16 cellular contexts compared by ENCODE assay signal in the genomic region with DNA sequence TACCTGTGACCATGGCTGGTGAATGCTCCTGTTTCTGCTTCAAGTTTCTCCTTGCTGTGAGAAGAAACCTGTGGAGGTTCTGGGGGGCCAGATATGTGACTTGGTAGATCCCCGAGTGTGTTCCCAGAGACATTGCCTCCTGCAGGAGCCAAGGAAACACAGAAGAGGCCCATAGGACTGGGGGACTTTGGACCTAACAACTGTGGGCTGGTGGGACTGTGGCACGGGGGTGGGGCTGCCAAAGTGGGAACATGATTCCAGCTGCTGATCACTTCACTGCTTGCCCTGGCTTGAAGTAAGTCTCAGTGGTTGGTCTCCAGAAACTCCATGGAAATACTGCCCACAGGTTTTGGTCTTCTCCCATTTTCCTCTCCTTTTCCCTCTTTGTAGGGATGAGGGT. TPM values are rescaled to one million over a fixed set of nuclear protein-coding genes. Genes with fewer than 3 reads are reported as not detected.
DNase-seq lines count a peak whose midpoint lies in the region; ATAC-seq and TF ChIP-seq lines count a peak whose summit lies in the region.
"Had no signal": no experiment of that assay in that cellular context is flagged by ENCODE, and none has a peak within 500 bp of the region (broad histone marks: within the 10 kb centered on the region; RNA-seq: fewer than 3 reads in every experiment).

No MANE protein-coding gene starts in this region.

- H3K4me3 ChIP-seq in left ventricle myocardium inferior (no peak overlapping the region), gastroesophageal sphincter (no peak overlapping the region), prostate gland (no peak overlapping the region), urinary bladder (ENCODE audit: low read depth, low read length) (no peak overlapping the region)
- H3K4me3 ChIP-seq: cardiac muscle cell had no signal

- ATAC-seq in gastroesophageal sphincter = no peak
- ATAC-seq in HG03565 (IDR thresholded peaks at IDR 0.05; ENCODE audit: unreplicated experiment) = no peak
- ATAC-seq: natural killer cell had no signal

- TF ChIP-seq POLR2A in gastroesophageal sphincter (IDR thresholded peaks at IDR 0.05) (no peak), prostate gland (IDR thresholded peaks at IDR 0.05) (no peak)

- intact Hi-C loops in left ventricle myocardium inferior (cut with micrococcal nuclease) (no loop called here), cardiac septum (cut with DNase I) (no loop called here), prostate gland (cut with DNase I) (no loop called here)

- H3K9me3 ChIP-seq in left ventricle myocardium inferior (replicated peaks) (no peaks in the 10 kb centered on the region), gastroesophageal sphincter (no peaks in the 10 kb centered on the region), prostate gland (no peaks in the 10 kb centered on the region)

- DNase-seq in left ventricle myocardium inferior (no peak), cardiac septum (ENCODE audit: low spot score) (no peak), prostate gland (ENCODE audit: low spot score) (no peak), NCI-H1092 (lab: John Stamatoyannopoulos, UW) (no peak), NCI-H2029 (lab: John Stamatoyannopoulos, UW) (no peak)
- DNase-seq: activated CD8-positive, alpha-beta memory T cell treated with anti-CD3 and anti-CD28 coated beads, Interleukin-2, amount 50 U/mL, for 48 hours; activated naive CD4-positive, alpha-beta T cell treated with anti-CD3 and anti-CD28 coated beads, Interleukin-2, amount 50 U/mL, for 16 hours; KBM-7; natural killer cell; NCI-H1092 treated with DMSO at 0.1 percent for 48 hours; NCI-H226; SIG-M5 had no signal

- 89% methylated on average over 1 of the region's 2 CpGs; no CpG with 5 or more reads in 1 of the 2 donors for WGBS in gastroesophageal sphincter (ENCODE audit: low coverage in 1 of 2), 2 donors
- 78% methylated on average over 2 of the region's 2 CpGs for WGBS in prostate gland
- WGBS in urinary bladder = 84% methylated on average over 2 of the region's 2 CpGs

- H3K36me3 ChIP-seq in left ventricle myocardium inferior (no peaks in the 10 kb centered on the region), gastroesophageal sphincter (no peaks in the 10 kb centered on the region), prostate gland (no peaks in the 10 kb centered on the region), urinary bladder (ENCODE audit: insufficient read depth) (no peaks in the 10 kb centered on the region)
- H3K36me3 ChIP-seq: cardiac muscle cell had no signal

- no peak for TF ChIP-seq EP300 in gastroesophageal sphincter (IDR thresholded peaks at IDR 0.05)

- H3K27me3 ChIP-seq in left ventricle myocardium inferior (ENCODE audit: low read depth) (no peaks in the 10 kb centered on the region), gastroesophageal sphincter (no peaks in the 10 kb centered on the region), prostate gland (replicated peaks; ENCODE audit: insufficient read depth) (no peaks in the 10 kb centered on the region)
- H3K27me3 ChIP-seq: cardiac muscle cell had no signal

- H3K4me1 ChIP-seq in left ventricle myocardium inferior (peaks cover 71% of the 10 kb centered on the region), gastroesophageal sphincter (peaks cover 0 to 67% (median 44%) of the 10 kb centered on the region in 3 donors), prostate gland (replicated peaks) (peaks cover 20% of the 10 kb centered on the region), urinary bladder (ENCODE audit: insufficient read depth) (no peaks in the 10 kb centered on the region)

- peak overlapping the region; percentile 85 for H3K27ac ChIP-seq in left ventricle myocardium inferior (replicated peaks)
- H3K27ac ChIP-seq in gastroesophageal sphincter = peak overlapping the region in 3 of 4 donors; percentile 74 to 80 (median 76)
- peak overlapping the region; percentile 50 to 59 for H3K27ac ChIP-seq in prostate gland
- H3K27ac ChIP-seq in urinary bladder (ENCODE audit: low read depth) = peak overlapping the region; percentile 93

- no peak for TF ChIP-seq CTCF in left ventricle myocardium inferior (IDR thresholded peaks at IDR 0.05; ENCODE audit: borderline replicate concordance)
- no peak for TF ChIP-seq CTCF in gastroesophageal sphincter (IDR thresholded peaks at IDR 0.05)
- no peak for TF ChIP-seq CTCF in prostate gland (IDR thresholded peaks at IDR 0.05)

RNA-seq across cellular contexts. Expression of a gene that starts 4.1 kb away (rescaled TPM):
- total RNA-seq in left ventricle myocardium inferior (11.7 TPM), cardiac septum (7.1 TPM), gastroesophageal sphincter (10 to 100 TPM; 14.5 to 21.0 (median 16.1) TPM), prostate gland (10 to 100 TPM; 31.8 to 34.2 TPM), urinary bladder (16.8 TPM)
- 43.3 TPM for polyA plus RNA-seq in urinary bladder

RNA-seq across cellular contexts. Expression of a gene that starts 5.0 kb away (rescaled TPM):
- total RNA-seq in left ventricle myocardium inferior (17.7 TPM), cardiac septum (17.3 TPM), gastroesophageal sphincter (10 to 100 TPM; 21.0 to 46.0 (median 32.0) TPM), prostate gland (100 to 1,000 TPM in 1 of 2 donors, 10 to 100 TPM in 1; 94.6 to 104 TPM), urinary bladder (24.5 TPM)
- 28.6 TPM for polyA plus RNA-seq in urinary bladder

RNA-seq across cellular contexts. Expression of a gene that starts 16.3 kb away (rescaled TPM):
- 40.9 TPM for total RNA-seq in left ventricle myocardium inferior
- 33.1 TPM for total RNA-seq in cardiac septum
- total RNA-seq in gastroesophageal sphincter = 10 to 100 TPM; 23.7 to 33.9 (median 29.4) TPM
- 10 to 100 TPM; 53.6 to 87.3 TPM for total RNA-seq in prostate gland
- 28.9 TPM for total RNA-seq in urinary bladder
- 32.9 TPM for polyA plus RNA-seq in urinary bladder

RNA-seq across cellular contexts. Expression of a gene that starts 38.9 kb away (rescaled TPM):
- total RNA-seq in left ventricle myocardium inferior = 8.7 TPM
- total RNA-seq in cardiac septum = 13.9 TPM
- 10 to 100 TPM; 18.6 to 44.2 (median 28.0) TPM for total RNA-seq in gastroesophageal sphincter
- total RNA-seq in prostate gland = 10 to 100 TPM; 27.4 to 41.3 TPM
- total RNA-seq in urinary bladder = 11.9 TPM
- polyA plus RNA-seq in urinary bladder = 23.8 TPM
